19 cellular contexts compared by ENCODE assay signal in genomic region chr5:125367702-125368101, GRCh38.
"Had no signal": no experiment of that assay in that cellular context is flagged by ENCODE, and none has a peak within 500 bp of the region (broad histone marks: within the 10 kb centered on the region; RNA-seq: fewer than 3 reads in every experiment).

No MANE protein-coding gene starts in this region.

- H2AFZ ChIP-seq: neural progenitor cell had no signal

- H3K9me3 ChIP-seq: adrenal gland, gastroesophageal sphincter, prostate gland, upper lobe of right lung had no signal

- H3K27ac ChIP-seq: adrenal gland, dorsolateral prefrontal cortex, gastroesophageal sphincter, heart left ventricle, neural progenitor cell, prostate gland, upper lobe of right lung, WERI-Rb-1 had no signal

- H3K9ac ChIP-seq: neural progenitor cell had no signal

- H3K36me3 ChIP-seq: adrenal gland, gastroesophageal sphincter, heart left ventricle, neural progenitor cell, prostate gland, upper lobe of right lung, WERI-Rb-1 had no signal

- H3K4me2 ChIP-seq: neural progenitor cell had no signal

- H3K4me3 ChIP-seq: adrenal gland, dorsolateral prefrontal cortex, gastroesophageal sphincter, heart left ventricle, neural progenitor cell, prostate gland, upper lobe of right lung had no signal

- DNase-seq: activated CD4-positive, alpha-beta T cell treated with anti-CD3 and anti-CD28 coated beads for 1 hour; activated CD8-positive, alpha-beta memory T cell treated with anti-CD3 and anti-CD28 coated beads for 24 hours; activated CD8-positive, alpha-beta memory T cell treated with anti-CD3 and anti-CD28 coated beads, Interleukin-2, amount 50 U/mL, for 48 hours; activated effector memory CD4-positive, alpha-beta T cell treated with anti-CD3 and anti-CD28 coated beads, Interleukin-2, amount 50 U/mL, for 16 hours; activated T-cell treated with anti-CD3 and anti-CD28 coated beads, Interleukin-2, amount 50 U/mL, for 72 hours; adrenal gland; dorsolateral prefrontal cortex; heart left ventricle; naive thymus-derived CD4-positive, alpha-beta T cell; right cardiac atrium; small intestine; stimulated activated CD4-positive, alpha-beta T cell treated with anti-CD3 and anti-CD28 coated beads, Interleukin-15, amount 100 ng/mL, for 24 hours; stimulated activated CD4-positive, alpha-beta T cell treated with anti-CD3 and anti-CD28 coated beads, Interleukin-2, amount 100 ng/mL, for 48 hours; stimulated activated naive CD8-positive, alpha-beta T cell treated with anti-CD3 and anti-CD28 coated beads, Interleukin-15, amount 100 ng/mL, for 72 hours; upper lobe of right lung; WERI-Rb-1 had no signal

- H3K27me3 ChIP-seq: adrenal gland, dorsolateral prefrontal cortex, gastroesophageal sphincter, heart left ventricle, neural progenitor cell, upper lobe of right lung had no signal

- H3K4me1 ChIP-seq: adrenal gland, heart left ventricle, prostate gland, upper lobe of right lung had no signal
